ENCODE assay signal across 8 cellular contexts in the genomic region with DNA sequence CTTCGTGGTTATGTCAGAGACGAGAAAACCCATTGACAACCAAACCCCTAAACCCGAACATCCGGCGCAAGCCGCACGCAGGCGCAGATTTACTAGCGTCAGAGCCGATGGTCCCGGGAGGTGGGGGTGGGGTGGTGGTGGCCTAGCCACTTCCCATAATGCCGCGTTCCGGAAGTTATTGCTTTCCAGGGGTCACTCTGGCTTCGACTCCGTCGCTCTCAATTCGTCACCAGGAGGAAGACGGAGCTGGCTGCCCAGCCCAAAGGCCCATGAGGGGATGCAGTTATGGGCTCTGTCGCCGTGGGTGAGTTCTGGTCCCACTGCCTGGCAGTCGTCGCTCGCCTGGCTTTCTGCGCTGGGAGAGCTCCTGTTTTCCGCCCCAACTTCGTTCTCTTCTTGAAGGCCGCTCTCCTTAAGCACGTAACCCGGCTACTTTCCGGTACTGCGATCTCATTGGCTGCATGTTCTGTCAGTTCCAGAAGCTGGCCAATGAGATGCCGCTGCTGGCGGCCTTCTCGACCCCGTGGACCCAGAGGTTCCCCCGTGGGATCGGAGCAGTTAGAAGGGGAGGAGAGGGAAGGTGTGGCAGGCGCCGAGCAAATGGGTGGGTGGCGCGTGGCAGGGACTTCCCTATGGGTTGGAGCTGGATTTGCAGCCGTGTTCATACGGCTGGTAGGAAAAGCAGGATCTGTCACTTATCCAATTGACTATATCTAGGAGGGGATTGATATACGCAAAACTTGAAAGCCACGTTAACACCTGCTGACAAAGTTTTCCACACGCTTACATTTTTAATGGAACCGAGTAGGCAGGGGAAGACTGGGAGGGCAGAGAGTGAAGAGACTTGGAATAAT. TPM values are rescaled to one million over a fixed set of nuclear protein-coding genes. Genes with fewer than 3 reads are reported as not detected.
DNase-seq lines count a peak whose midpoint lies in the region; FAIRE-seq and TF ChIP-seq lines count a peak whose summit lies in the region.

A gene (plus strand): TSS at position 195 of the 854 bp plus-strand sequence. CDS start 3,246 bp downstream, outside the sequence.

- H3K27me3 ChIP-seq in neuronal stem cell (ENCODE audit: control insufficient read depth in 3 of 3, insufficient read depth in 3 of 3, low read depth in 1 of 3, low read length in 3 of 3): no peaks in the 10 kb centered on the region

- peak within 1 kb of the TSS; percentile 60 for H3K4me2 ChIP-seq in neuronal stem cell (ENCODE audit: insufficient read depth, low read length, poor library complexity, severe bottlenecking)

- H4K91ac ChIP-seq in neuronal stem cell (ENCODE audit: low read depth, low read length, poor library complexity): no peak within 1 kb of the TSS

- H2BK120ac ChIP-seq in neuronal stem cell (ENCODE audit: low read depth, low read length): no peak within 1 kb of the TSS

- intact Hi-C loops in activated naive CD4-positive, alpha-beta T cell treated with anti-CD3 and anti-CD28 coated beads for 36 hours (cut with micrococcal nuclease): loop anchor here (1.0 to 5.0 kb wide), 9 partner anchors 22 to 413 kb away; a partner anchor contains a TSS

- H3K27ac ChIP-seq in neuronal stem cell (replicated peaks; ENCODE audit: low read length): peak within 1 kb of the TSS; percentile 88

- no peak within 1 kb of the TSS for H3K14ac ChIP-seq in neuronal stem cell (ENCODE audit: low read length)

- peak within 1 kb of the TSS; percentile 98 for H3K27ac Mint-ChIP-seq in activated naive CD4-positive, alpha-beta T cell treated with anti-CD3 and anti-CD28 coated beads for 36 hours

- peaks cover 12% of the 10 kb centered on the region for H3K36me3 Mint-ChIP-seq in activated naive CD4-positive, alpha-beta T cell treated with anti-CD3 and anti-CD28 coated beads for 36 hours (ENCODE audit: low read depth)

- H3K9ac ChIP-seq in neuronal stem cell (ENCODE audit: low read depth, low read length, poor library complexity): peak within 1 kb of the TSS; percentile 94

- peak within 1 kb of the TSS; percentile 84 for H3K4me3 ChIP-seq in HFF-Myc (replicated peaks; ENCODE audit: low read depth, low read length)
- H3K4me3 ChIP-seq in neuronal stem cell (ENCODE audit: low read length in 2 of 2): peak within 1 kb of the TSS; percentile 90 to 94

- no peak for FAIRE-seq in frontal cortex (lab: Jason Lieb, UNC)

- H3K36me3 ChIP-seq in neuronal stem cell (replicated peaks in 1 of 2; ENCODE audit: control insufficient read depth in 2 of 2, insufficient read depth in 2 of 2, low read length in 2 of 2): peaks cover 2 to 13% of the 10 kb centered on the region in 2 donors

- H3K4me3 Mint-ChIP-seq in activated naive CD4-positive, alpha-beta T cell treated with anti-CD3 and anti-CD28 coated beads for 36 hours: peak within 1 kb of the TSS; percentile 88

- peak within 1 kb of the TSS; percentile 80 for H3K23ac ChIP-seq in neuronal stem cell (ENCODE audit: low read depth, low read length, poor library complexity)

- DNase-seq in GM03348 (ENCODE audit: low spot score) (peak; percentile 99), HFF-Myc (ENCODE audit: extremely low read depth, low read depth) (peak; percentile 97), NAMALWA (ENCODE audit: low spot score) (peak; percentile 98), SK-N-DZ (ENCODE audit: low spot score) (peak; percentile 98), frontal cortex (ENCODE audit: low spot score in 2 of 2) (peak; percentile 83 to 91), neuronal stem cell (ENCODE audit: low spot score) (peak; percentile 98)
- peak; percentile 95 for DNase-seq in activated naive CD4-positive, alpha-beta T cell treated with anti-CD3 and anti-CD28 coated beads for 36 hours

- H3K4me1 Mint-ChIP-seq in activated naive CD4-positive, alpha-beta T cell treated with anti-CD3 and anti-CD28 coated beads for 36 hours (ENCODE audit: low read depth): peaks cover 42% of the 10 kb centered on the region

- H3K4me1 ChIP-seq in neuronal stem cell (ENCODE audit: control insufficient read depth in 2 of 2, insufficient read depth in 1 of 2, low read depth in 1 of 2, low read length in 2 of 2): peaks cover 0 to 2% of the 10 kb centered on the region in 2 donors

- no peak within 1 kb of the TSS for H4K8ac ChIP-seq in neuronal stem cell (ENCODE audit: low read depth, low read length)

- no peak within 1 kb of the TSS for H3K4ac ChIP-seq in neuronal stem cell (ENCODE audit: low read length)

- peak within 1 kb of the TSS; percentile 80 for H2BK5ac ChIP-seq in neuronal stem cell (ENCODE audit: low read length)

- peaks cover 1% of the 10 kb centered on the region for H3K79me1 ChIP-seq in neuronal stem cell (ENCODE audit: low read depth, low read length)

- H2BK12ac ChIP-seq in neuronal stem cell (ENCODE audit: low read length): no peak within 1 kb of the TSS

- H2AFZ ChIP-seq in neuronal stem cell (ENCODE audit: low read length): peak within 1 kb of the TSS; percentile 98

- no CpG with 5 or more reads among the region's 48 CpGs for WGBS in neuronal stem cell (ENCODE audit: extremely low coverage in 2 of 2, insufficient read length in 2 of 2, insufficient replicate concordance in 1 of 2), 2 donors

- H2BK15ac ChIP-seq in neuronal stem cell (ENCODE audit: low read length): no peak within 1 kb of the TSS

- CTCF ChIA-PET in activated naive CD4-positive, alpha-beta T cell treated with anti-CD3 and anti-CD28 coated beads for 36 hours (lab: Charles Lee): interaction anchor here (0.8 to 2.8 kb wide), 4 partner anchors 22 to 49 kb away, joined by 3 to 8 read pairs (median 3); a partner anchor contains a TSS

- TF ChIP-seq CTCF in HFF-Myc (IDR thresholded peaks at IDR 0.05; ENCODE audit: low read depth, low read length, missing control alignments): no peak
- TF ChIP-seq CTCF in subcutaneous adipose tissue (IDR thresholded peaks at IDR 0.05; ENCODE audit: low read depth): no peak

- peak within 1 kb of the TSS; percentile 92 for H3K18ac ChIP-seq in neuronal stem cell (ENCODE audit: low read length)

- no peaks in the 10 kb centered on the region for H3K27me3 Mint-ChIP-seq in activated naive CD4-positive, alpha-beta T cell treated with anti-CD3 and anti-CD28 coated beads for 36 hours (ENCODE audit: low read depth)

- H3K9me3 ChIP-seq in neuronal stem cell (replicated peaks in 1 of 2; ENCODE audit: control insufficient read depth in 2 of 2, insufficient read depth in 1 of 2, low read depth in 1 of 2, low read length in 2 of 2): no peaks in the 10 kb centered on the region

- H2AK5ac ChIP-seq in neuronal stem cell (ENCODE audit: low read depth, low read length): peak within 1 kb of the TSS; percentile 63

- H3K9me3 Mint-ChIP-seq in activated naive CD4-positive, alpha-beta T cell treated with anti-CD3 and anti-CD28 coated beads for 36 hours: no peaks in the 10 kb centered on the region

RNA-seq across cellular contexts. Expression of the gene that starts here (rescaled TPM):
- polyA plus RNA-seq in SK-N-DZ (2014; cell fraction: cytosol; rRNA removed): 28.3 and 29.2 TPM in 2 replicates
- polyA plus RNA-seq in SK-N-DZ (2014; cell fraction: nucleus; rRNA removed): 33.3 and 36.1 TPM in 2 replicates
- total RNA-seq in activated naive CD4-positive, alpha-beta T cell treated with anti-CD3 and anti-CD28 coated beads for 36 hours: 10 to 100 TPM; 36.1 to 36.7 TPM
- 34.6 TPM for total RNA-seq in frontal cortex
- polyA plus RNA-seq in neuronal stem cell (2013, experiment 1 of 2): 26.9 TPM
- polyA plus RNA-seq in neuronal stem cell (2013, experiment 2 of 2): 27.3 TPM
- total RNA-seq in subcutaneous adipose tissue: 10 to 100 TPM; 26.2 to 64.7 (median 43.0) TPM

Comparison
In these comparisons a context has a peak if more than half of its experiments do, and no peak if none do; other contexts are left out.
1. Peak in every context shown above with its lines: DNase-seq, H3K4me3 ChIP-seq and H3K27ac ChIP-seq.